ENCODE assay signal across 18 cellular contexts in the genomic region with DNA sequence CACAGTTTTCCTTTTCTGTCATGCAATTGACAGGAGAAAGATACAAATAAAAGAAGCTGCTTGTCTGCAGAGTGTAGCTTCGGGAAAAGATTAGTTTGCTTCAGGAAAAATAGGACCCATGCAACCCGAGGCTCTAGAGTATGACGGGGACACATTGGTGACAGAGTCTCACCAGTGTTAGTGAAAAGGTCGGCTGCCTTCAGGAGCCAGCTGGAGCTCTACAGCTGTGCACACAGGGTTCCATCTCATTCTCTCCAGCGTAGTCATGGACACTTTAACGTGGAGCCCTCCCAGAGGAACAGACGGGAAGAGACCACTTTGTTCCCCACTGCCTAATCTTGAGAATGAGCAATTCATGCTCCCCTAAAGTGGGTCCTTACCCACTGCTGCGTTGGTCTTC. TPM values are rescaled to one million over a fixed set of nuclear protein-coding genes. Genes with fewer than 3 reads are reported as not detected.
DNase-seq lines count a peak whose midpoint lies in the region.
"Had no signal": no experiment of that assay in that cellular context is flagged by ENCODE, and none has a peak within 500 bp of the region (broad histone marks: within the 10 kb centered on the region; RNA-seq: fewer than 3 reads in every experiment).

No MANE protein-coding gene starts in this region.

- H3K9ac ChIP-seq in GM23248: no peak overlapping the region
- H3K9ac ChIP-seq: BLaER1 treated with 17β-estradiol and CSF1 and Interleukin-3, amounts not matched to agents 10 nM and 100 nM; SK-N-SH had no signal

- H3K27me3 ChIP-seq in GM23248 (replicated peaks; ENCODE audit: insufficient read depth): no peaks in the 10 kb centered on the region
- H3K27me3 ChIP-seq: BLaER1 treated with 17β-estradiol and CSF1 and Interleukin-3, amounts not matched to agents 10 nM and 100 nM had no signal

- H3K27ac ChIP-seq in GM23248 (peak overlapping the region; percentile 98; the same call in 1 of the 2 replicates), epithelial cell of prostate (peak overlapping the region; percentile 81)

- H3K79me2 ChIP-seq in GM23248 (ENCODE audit: insufficient read depth): no peaks in the 10 kb centered on the region

- H3K36me3 ChIP-seq in GM23248 (ENCODE audit: low read depth): no peaks in the 10 kb centered on the region
- H3K36me3 ChIP-seq: BLaER1 treated with 17β-estradiol and CSF1 and Interleukin-3, amounts not matched to agents 10 nM and 100 nM; HAP-1 had no signal

- in situ Hi-C loops in GM23248 (cut with MboI): no loop called here

- no peaks in the 10 kb centered on the region for H3K9me2 ChIP-seq in GM23248 (ENCODE audit: insufficient read depth)
- H3K9me2 ChIP-seq: SK-N-SH had no signal

- H4K20me1 ChIP-seq in GM23248 (ENCODE audit: insufficient read depth): no peaks in the 10 kb centered on the region
- H4K20me1 ChIP-seq: BLaER1 treated with 17β-estradiol and CSF1 and Interleukin-3, amounts not matched to agents 10 nM and 100 nM had no signal

- H3K4me3 ChIP-seq in GM23248: no peak overlapping the region
- H3K4me3 ChIP-seq: BLaER1 treated with 17β-estradiol and CSF1 and Interleukin-3, amounts not matched to agents 10 nM and 100 nM; HAP-1 had no signal

- DNase-seq in DMS79 (lab: John Stamatoyannopoulos, UW) (peak; percentile 4), GM23248 (no peak), NCI-H345 treated with DMSO at 0.1 percent for 48 hours (lab: John Stamatoyannopoulos, UW; ENCODE audit: unreplicated experiment) (peak; percentile 51), epithelial cell of prostate (ENCODE audit: low read depth, low spot score) (no peak), cerebellum (ENCODE audit: low spot score) (no peak), KG1 (lab: John Stamatoyannopoulos, UW) (no peak), epidermal melanocyte (ENCODE audit: insufficient read length, low spot score) (no peak)
- DNase-seq: Calu3; CD8-positive, alpha-beta T cell; KBM-7; NCI-H1417 treated with DMSO at 0.1 percent for 48 hours; NCI-H2081; NCI-H226; OCI-M1; Right ventricle myocardium superior had no signal

- H3K4me2 ChIP-seq in GM23248 (ENCODE audit: unreplicated experiment): no peak overlapping the region
- H3K4me2 ChIP-seq: SK-N-SH had no signal

- 91 to 93% methylated on average over 8 of the region's 8 CpGs for WGBS in GM23248 (ENCODE audit: low coverage in 1 of 2, low lambda C conversion rate in 2 of 2, missing lambda C conversion rate in 2 of 2), 2 experiments

- peaks cover 23% of the 10 kb centered on the region for H3K4me1 ChIP-seq in GM23248 (ENCODE audit: insufficient read depth)
- H3K4me1 ChIP-seq: HAP-1 had no signal

- H3F3A ChIP-seq in GM23248 (ENCODE audit: insufficient read depth): peaks cover 15% of the 10 kb centered on the region

- H2AFZ ChIP-seq in GM23248: peak overlapping the region; percentile 82

- no peaks in the 10 kb centered on the region for H3K9me3 ChIP-seq in GM23248 (ENCODE audit: low read depth)
- H3K9me3 ChIP-seq: BLaER1 treated with 17β-estradiol and CSF1 and Interleukin-3, amounts not matched to agents 10 nM and 100 nM; HAP-1; SK-N-SH had no signal

RNA-seq across cellular contexts. Expression of a gene that starts 42.9 kb away (rescaled TPM):
- total RNA-seq in GM23248 (2014; rRNA removed; shearing (Covaris generic)): 25.4 and 56.8 TPM in 2 replicates
- 32.5 and 33.4 TPM in 2 replicates for polyA plus RNA-seq in GM23248 (2016; fragmentation: Nextera tagmentation; extraction: Ambion mirVana)
- 21.3 TPM for total RNA-seq in cerebellum

Comparison
In these comparisons a context has a peak if more than half of its experiments do, and no peak if none do; other contexts are left out.
1. DNase-seq: peak in DMS79 (single experiment) and NCI-H345 treated with DMSO at 0.1 percent for 48 hours (single experiment); none in GM23248 (single experiment), epithelial cell of prostate (single experiment), cerebellum (single experiment), KG1 (single experiment) and epidermal melanocyte (single experiment).